In the genomic region with DNA sequence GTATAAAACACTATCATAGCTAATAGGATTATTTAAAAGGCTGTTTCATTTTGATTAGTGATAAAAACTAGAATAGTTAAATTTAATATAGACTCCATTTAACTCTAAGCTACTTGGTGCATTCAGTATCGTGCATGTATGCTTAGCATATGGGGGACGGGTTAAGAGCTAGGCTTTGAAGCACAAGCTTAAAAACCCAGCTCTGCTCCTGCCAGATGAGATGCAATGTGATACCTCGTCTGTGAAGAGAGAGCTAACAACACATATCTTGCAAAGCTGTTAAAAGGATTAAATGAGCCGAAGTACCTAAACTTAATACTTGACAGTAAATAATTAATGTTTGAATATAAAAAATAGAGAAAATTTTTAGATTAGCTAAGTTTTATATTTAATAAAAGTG, we compare ENCODE assay signal across 2 cellular contexts.
TF ChIP-seq lines count a peak whose summit lies in the region.

No MANE protein-coding gene starts in this region.

TF ChIP-seq in SK-N-SH, 30 proteins besides CTCF, POLR2A, EP300 and RAD21 (continued from another document):
- TF ChIP-seq NRF1 (IDR thresholded peaks at IDR 0.05; ENCODE audit: low read depth, low read length) (no peak), SIN3A (IDR thresholded peaks at IDR 0.05; ENCODE audit: borderline replicate concordance, low read depth, low read length) (no peak), POLR2AphosphoS5 (IDR thresholded peaks at IDR 0.05; ENCODE audit: low read depth, low read length) (no peak), FOSL2 (IDR thresholded peaks at IDR 0.05; ENCODE audit: borderline replicate concordance, low read depth) (no peak), YY1 (IDR thresholded peaks at IDR 0.05; ENCODE audit: low read depth) (no peak), TEAD4 (IDR thresholded peaks at IDR 0.05; ENCODE audit: borderline replicate concordance, insufficient read depth) (no peak), MEF2A (IDR thresholded peaks at IDR 0.05; ENCODE audit: borderline replicate concordance, low read depth) (no peak), SMC3 (IDR thresholded peaks at IDR 0.05; ENCODE audit: low read depth, low read length) (no peak), EZH2phosphoT487 (IDR thresholded peaks at IDR 0.05; ENCODE audit: borderline replicate concordance, low read depth) (no peak)
TF ChIP-seq in SK-N-SH: peak in this region for 0.

TF ChIP-seq in SK-N-SH treated with all-trans-retinoic acid at 6 μM for 48 hours, 23 proteins besides CTCF, POLR2A, EP300 and RAD21 (continued from another document):
- TF ChIP-seq, protein P1, sequence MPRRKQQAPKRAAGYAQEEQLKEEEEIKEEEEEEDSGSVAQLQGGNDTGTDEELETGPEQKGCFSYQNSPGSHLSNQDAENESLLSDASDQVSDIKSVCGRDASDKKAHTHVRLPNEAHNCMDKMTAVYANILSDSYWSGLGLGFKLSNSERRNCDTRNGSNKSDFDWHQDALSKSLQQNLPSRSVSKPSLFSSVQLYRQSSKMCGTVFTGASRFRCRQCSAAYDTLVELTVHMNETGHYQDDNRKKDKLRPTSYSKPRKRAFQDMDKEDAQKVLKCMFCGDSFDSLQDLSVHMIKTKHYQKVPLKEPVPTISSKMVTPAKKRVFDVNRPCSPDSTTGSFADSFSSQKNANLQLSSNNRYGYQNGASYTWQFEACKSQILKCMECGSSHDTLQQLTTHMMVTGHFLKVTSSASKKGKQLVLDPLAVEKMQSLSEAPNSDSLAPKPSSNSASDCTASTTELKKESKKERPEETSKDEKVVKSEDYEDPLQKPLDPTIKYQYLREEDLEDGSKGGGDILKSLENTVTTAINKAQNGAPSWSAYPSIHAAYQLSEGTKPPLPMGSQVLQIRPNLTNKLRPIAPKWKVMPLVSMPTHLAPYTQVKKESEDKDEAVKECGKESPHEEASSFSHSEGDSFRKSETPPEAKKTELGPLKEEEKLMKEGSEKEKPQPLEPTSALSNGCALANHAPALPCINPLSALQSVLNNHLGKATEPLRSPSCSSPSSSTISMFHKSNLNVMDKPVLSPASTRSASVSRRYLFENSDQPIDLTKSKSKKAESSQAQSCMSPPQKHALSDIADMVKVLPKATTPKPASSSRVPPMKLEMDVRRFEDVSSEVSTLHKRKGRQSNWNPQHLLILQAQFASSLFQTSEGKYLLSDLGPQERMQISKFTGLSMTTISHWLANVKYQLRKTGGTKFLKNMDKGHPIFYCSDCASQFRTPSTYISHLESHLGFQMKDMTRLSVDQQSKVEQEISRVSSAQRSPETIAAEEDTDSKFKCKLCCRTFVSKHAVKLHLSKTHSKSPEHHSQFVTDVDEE (CRISPR knock-in tag; IDR thresholded peaks at IDR 0.05) = no peak
- TF ChIP-seq CSDC2 (CRISPR knock-in tag; IDR thresholded peaks at IDR 0.05) = no peak
- TF ChIP-seq, protein P2, sequence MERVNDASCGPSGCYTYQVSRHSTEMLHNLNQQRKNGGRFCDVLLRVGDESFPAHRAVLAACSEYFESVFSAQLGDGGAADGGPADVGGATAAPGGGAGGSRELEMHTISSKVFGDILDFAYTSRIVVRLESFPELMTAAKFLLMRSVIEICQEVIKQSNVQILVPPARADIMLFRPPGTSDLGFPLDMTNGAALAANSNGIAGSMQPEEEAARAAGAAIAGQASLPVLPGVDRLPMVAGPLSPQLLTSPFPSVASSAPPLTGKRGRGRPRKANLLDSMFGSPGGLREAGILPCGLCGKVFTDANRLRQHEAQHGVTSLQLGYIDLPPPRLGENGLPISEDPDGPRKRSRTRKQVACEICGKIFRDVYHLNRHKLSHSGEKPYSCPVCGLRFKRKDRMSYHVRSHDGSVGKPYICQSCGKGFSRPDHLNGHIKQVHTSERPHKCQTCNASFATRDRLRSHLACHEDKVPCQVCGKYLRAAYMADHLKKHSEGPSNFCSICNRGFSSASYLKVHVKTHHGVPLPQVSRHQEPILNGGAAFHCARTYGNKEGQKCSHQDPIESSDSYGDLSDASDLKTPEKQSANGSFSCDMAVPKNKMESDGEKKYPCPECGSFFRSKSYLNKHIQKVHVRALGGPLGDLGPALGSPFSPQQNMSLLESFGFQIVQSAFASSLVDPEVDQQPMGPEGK (CRISPR knock-in tag; IDR thresholded peaks at IDR 0.05; ENCODE audit: borderline replicate concordance) = no peak
- TF ChIP-seq GLIS3 (CRISPR knock-in tag; IDR thresholded peaks at IDR 0.05) = no peak
- no peak for TF ChIP-seq ESRRG (CRISPR knock-in tag; IDR thresholded peaks at IDR 0.05)
- TF ChIP-seq OSR1 (CRISPR knock-in tag; IDR thresholded peaks at IDR 0.05) = no peak
- TF ChIP-seq BACH2 (CRISPR knock-in tag; IDR thresholded peaks at IDR 0.05; ENCODE audit: borderline replicate concordance) = no peak
- no peak for TF ChIP-seq PPARA (CRISPR knock-in tag; IDR thresholded peaks at IDR 0.05; ENCODE audit: borderline replicate concordance)
